8 cellular contexts compared by ENCODE assay signal in genomic region chr15:62306851-62307504, GRCh38.
DNase-seq lines count a peak whose midpoint lies in the region; ATAC-seq and TF ChIP-seq lines count a peak whose summit lies in the region.

No MANE protein-coding gene starts in this region.

- no peaks in the 10 kb centered on the region for H3K36me3 ChIP-seq in mucosa of descending colon (ENCODE audit: low read depth)

- DNase-seq in Right ventricle myocardium inferior (ENCODE audit: missing footprints): no peak
- DNase-seq in cardiac septum (ENCODE audit: low spot score): no peak
- DNase-seq in NB4 (ENCODE audit: low read depth): peak; percentile 67
- DNase-seq in SHP77 treated with DMSO at 0.1 percent for 48 hours (lab: John Stamatoyannopoulos, UW): peak; percentile 88
- DNase-seq in epithelial cell of prostate (ENCODE audit: low read depth, low spot score): peak; percentile 18
- peak in 2 of 3 donors; percentile 31 to 70 for DNase-seq in mucosa of descending colon
- no peak for DNase-seq in effector memory CD8-positive, alpha-beta T cell

- H3K9me3 ChIP-seq in mucosa of descending colon: no peaks in the 10 kb centered on the region

- H3K4me3 ChIP-seq in NB4 (ENCODE audit: low read depth, low read length): no peak overlapping the region
- H3K4me3 ChIP-seq in mucosa of descending colon: no peak overlapping the region

- ATAC-seq in Right ventricle myocardium inferior: peak; percentile 88
- peak; percentile 94 for ATAC-seq in mucosa of descending colon
- ATAC-seq in effector memory CD8-positive, alpha-beta T cell (replicated peaks): no peak
- no peak for ATAC-seq in GM21737 (IDR thresholded peaks at IDR 0.05; ENCODE audit: unreplicated experiment)

- H3K4me1 Mint-ChIP-seq in effector memory CD8-positive, alpha-beta T cell (ENCODE audit: low read depth in 2 of 2): peaks cover 0 to 7% of the 10 kb centered on the region in 2 donors

- peaks cover 45 to 70% of the 10 kb centered on the region in 2 donors for H3K27me3 Mint-ChIP-seq in effector memory CD8-positive, alpha-beta T cell

- intact Hi-C loops in Right ventricle myocardium inferior (cut with DNase I): no loop called here
- intact Hi-C loops in cardiac septum (cut with DNase I): loop anchor here (10.0 kb wide), 1 partner anchor 432 kb away; no protein-coding TSS in a partner anchor
- intact Hi-C loops in mucosa of descending colon (cut with DNase I, micrococcal nuclease): no loop called here

- TF ChIP-seq POLR2A in NB4 (IDR thresholded peaks at IDR 0.05; ENCODE audit: extremely low read depth, insufficient read length): no peak

- H3K4me3 Mint-ChIP-seq in effector memory CD8-positive, alpha-beta T cell: no peak overlapping the region

- peak overlapping the region; percentile 55 for H3K27ac ChIP-seq in epithelial cell of prostate

- H3K27ac Mint-ChIP-seq in effector memory CD8-positive, alpha-beta T cell: no peak overlapping the region

- H3K36me3 Mint-ChIP-seq in effector memory CD8-positive, alpha-beta T cell (ENCODE audit: insufficient read depth): no peaks in the 10 kb centered on the region

- H3K4me1 ChIP-seq in mucosa of descending colon (ENCODE audit: low read depth): no peaks in the 10 kb centered on the region

- TF ChIP-seq CTCF in NB4 (IDR thresholded peaks at IDR 0.05; ENCODE audit: low read depth, low read length): peak; percentile 45
- peak; percentile 34 for TF ChIP-seq CTCF in mucosa of descending colon (IDR thresholded peaks at IDR 0.05)

- H3K9me3 Mint-ChIP-seq in effector memory CD8-positive, alpha-beta T cell: no peaks in the 10 kb centered on the region

Comparison
In these comparisons a context has a peak if more than half of its experiments do, and no peak if none do; other contexts are left out.
1. ATAC-seq: peak in Right ventricle myocardium inferior (single experiment) and mucosa of descending colon (single experiment); none in effector memory CD8-positive, alpha-beta T cell (single experiment) and GM21737 (single experiment).
2. DNase-seq: peak in NB4 (single experiment), SHP77 treated with DMSO at 0.1 percent for 48 hours (single experiment), epithelial cell of prostate (single experiment) and mucosa of descending colon (2 of 3); none in Right ventricle myocardium inferior (single experiment), cardiac septum (single experiment) and effector memory CD8-positive, alpha-beta T cell (0 of 3).